Comparison of ENCODE assay signal across 1 cellular context in the genomic region with DNA sequence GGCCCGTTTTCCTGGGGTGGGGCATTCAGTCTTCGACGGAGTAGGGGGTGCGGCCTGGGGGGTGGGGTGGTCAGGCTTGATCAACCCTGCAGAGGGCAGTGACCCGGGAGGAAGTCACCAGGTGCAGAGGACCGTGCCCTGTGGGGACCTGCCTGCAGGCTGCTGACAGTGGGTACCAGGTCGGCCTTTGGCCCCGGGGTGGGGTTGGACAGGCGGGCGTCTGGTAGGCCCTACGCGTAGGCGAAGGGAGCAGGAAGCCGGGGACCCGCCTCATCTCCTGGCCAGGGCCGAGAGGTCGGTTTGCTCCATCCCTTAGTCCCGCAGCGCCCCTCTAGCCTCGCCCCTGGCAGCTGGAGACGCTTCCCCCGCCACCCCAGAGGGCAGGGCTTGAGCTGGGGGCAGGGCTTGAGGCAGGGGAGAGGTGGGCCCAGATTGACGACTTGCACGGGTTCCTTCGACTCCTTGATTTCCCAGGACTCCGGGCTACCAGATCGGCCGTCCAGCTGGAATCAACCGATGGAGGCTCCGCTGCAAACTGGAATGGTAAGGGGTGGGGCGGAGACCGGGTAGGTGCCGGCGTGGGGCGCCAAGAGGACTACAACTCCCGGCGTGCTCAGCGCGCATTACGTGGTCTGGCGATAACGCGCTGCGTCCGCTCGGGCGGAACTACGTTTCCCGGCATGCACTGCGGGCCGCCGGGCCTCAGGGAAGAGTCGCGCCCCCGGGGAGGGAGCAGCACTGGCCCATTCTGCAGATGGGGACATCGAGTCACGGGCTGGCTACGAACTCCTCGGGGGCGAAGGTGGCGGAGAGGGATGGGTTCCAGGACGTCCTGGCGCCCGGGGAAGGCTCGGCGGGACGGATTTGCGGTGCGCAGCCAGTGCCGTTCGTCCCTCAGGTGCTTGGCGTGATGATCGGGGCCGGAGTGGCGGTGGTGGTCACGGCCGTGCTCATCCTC.
TF ChIP-seq lines count a peak whose summit lies in the region.

Gene PNPLA6 (plus strand): TSS at position 683 of the 958 bp plus-strand sequence. CDS start 72 bp downstream, at position 755.

TF ChIP-seq in HepG2, 621 proteins besides CTCF, POLR2A, EP300 and RAD21 (continued from another document and continues in another):
- no peak for TF ChIP-seq PREB (CRISPR knock-in tag; IDR thresholded peaks at IDR 0.05)
- no peak for TF ChIP-seq ZNF75D (CRISPR knock-in tag; IDR thresholded peaks at IDR 0.05; ENCODE audit: borderline replicate concordance)
- no peak for TF ChIP-seq NBN (conservative IDR thresholded peaks at IDR 0.05)
- TF ChIP-seq ZNF276 (CRISPR knock-in tag; IDR thresholded peaks at IDR 0.05; ENCODE audit: low read depth) = no peak
- no peak for TF ChIP-seq ZBTB42 (CRISPR knock-in tag; IDR thresholded peaks at IDR 0.05)
- TF ChIP-seq, protein P1, sequence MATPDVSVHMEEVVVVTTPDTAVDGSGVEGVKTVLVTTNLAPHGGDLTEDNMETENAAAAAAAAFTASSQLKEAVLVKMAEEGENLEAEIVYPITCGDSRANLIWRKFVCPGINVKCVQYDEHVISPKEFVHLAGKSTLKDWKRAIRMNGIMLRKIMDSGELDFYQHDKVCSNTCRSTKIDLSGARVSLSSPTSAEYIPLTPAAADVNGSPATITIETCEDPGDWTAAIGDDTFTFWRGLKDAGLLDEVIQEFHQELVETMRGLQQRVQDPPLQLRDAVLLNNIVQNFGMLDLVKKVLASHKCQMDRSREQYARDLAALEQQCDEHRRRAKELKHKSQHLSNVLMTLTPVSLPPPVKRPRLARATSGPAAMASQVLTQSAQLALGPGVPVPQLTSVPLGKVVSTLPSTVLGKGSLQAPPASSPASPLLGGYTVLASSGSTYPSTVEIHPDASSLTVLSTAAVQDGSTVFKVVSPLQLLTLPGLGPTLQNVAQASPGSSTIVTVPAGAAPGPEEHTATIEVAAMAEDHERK (CRISPR knock-in tag; IDR thresholded peaks at IDR 0.05; ENCODE audit: low read depth) = peak; percentile 96
- TF ChIP-seq FOXP1 (IDR thresholded peaks at IDR 0.05) = no peak
- TF ChIP-seq FOXP1 (CRISPR knock-in tag; IDR thresholded peaks at IDR 0.05) = no peak
- no peak for TF ChIP-seq HHEX (CRISPR knock-in tag; IDR thresholded peaks at IDR 0.05)
- TF ChIP-seq ZNF326 (CRISPR knock-in tag; IDR thresholded peaks at IDR 0.05; ENCODE audit: borderline replicate concordance) = no peak
- no peak for TF ChIP-seq ZNF546 (CRISPR knock-in tag; conservative IDR thresholded peaks at IDR 0.05)
- TF ChIP-seq THAP7 (CRISPR knock-in tag; IDR thresholded peaks at IDR 0.05) = peak; percentile 99
- TF ChIP-seq POLR2AphosphoS5 (IDR thresholded peaks at IDR 0.05; ENCODE audit: low read depth, low read length) = no peak; the same call in 1 of the 2 replicates
- no peak for TF ChIP-seq ZNF703 (CRISPR knock-in tag; IDR thresholded peaks at IDR 0.05; ENCODE audit: borderline replicate concordance)
- TF ChIP-seq ZNF816 (CRISPR knock-in tag; IDR thresholded peaks at IDR 0.05; ENCODE audit: borderline replicate concordance) = no peak
- TF ChIP-seq NR1H2 (CRISPR knock-in tag; IDR thresholded peaks at IDR 0.05; ENCODE audit: borderline replicate concordance, low read depth) = no peak
- TF ChIP-seq RFX3 (CRISPR knock-in tag; IDR thresholded peaks at IDR 0.05) = 0 out of 2 replicates have a peak, but pooled peaks have one; percentile 8
- TF ChIP-seq ZNF460 (CRISPR knock-in tag; IDR thresholded peaks at IDR 0.05; ENCODE audit: borderline replicate concordance) = no peak
- TF ChIP-seq GATAD1 (CRISPR knock-in tag; IDR thresholded peaks at IDR 0.05) = peak; percentile 88
- peak; percentile 68 for TF ChIP-seq JUND (CRISPR knock-in tag; IDR thresholded peaks at IDR 0.05)
- peak; percentile 57 for TF ChIP-seq ZNF776 (CRISPR knock-in tag; IDR thresholded peaks at IDR 0.05)
- TF ChIP-seq, protein P2, sequence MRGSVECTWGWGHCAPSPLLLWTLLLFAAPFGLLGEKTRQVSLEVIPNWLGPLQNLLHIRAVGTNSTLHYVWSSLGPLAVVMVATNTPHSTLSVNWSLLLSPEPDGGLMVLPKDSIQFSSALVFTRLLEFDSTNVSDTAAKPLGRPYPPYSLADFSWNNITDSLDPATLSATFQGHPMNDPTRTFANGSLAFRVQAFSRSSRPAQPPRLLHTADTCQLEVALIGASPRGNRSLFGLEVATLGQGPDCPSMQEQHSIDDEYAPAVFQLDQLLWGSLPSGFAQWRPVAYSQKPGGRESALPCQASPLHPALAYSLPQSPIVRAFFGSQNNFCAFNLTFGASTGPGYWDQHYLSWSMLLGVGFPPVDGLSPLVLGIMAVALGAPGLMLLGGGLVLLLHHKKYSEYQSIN (CRISPR knock-in tag; IDR thresholded peaks at IDR 0.05; ENCODE audit: borderline replicate concordance) = no peak
- 0 out of 2 replicates have a peak, but pooled peaks have one; percentile 61 for TF ChIP-seq BRCA1 (CRISPR knock-in tag; IDR thresholded peaks at IDR 0.05)
- no peak; the same call in 1 of the 2 replicates for TF ChIP-seq ZNF605 (CRISPR knock-in tag; IDR thresholded peaks at IDR 0.05)
- TF ChIP-seq MXD4 (CRISPR knock-in tag; IDR thresholded peaks at IDR 0.05) = peak; percentile 86
- TF ChIP-seq, protein P3, sequence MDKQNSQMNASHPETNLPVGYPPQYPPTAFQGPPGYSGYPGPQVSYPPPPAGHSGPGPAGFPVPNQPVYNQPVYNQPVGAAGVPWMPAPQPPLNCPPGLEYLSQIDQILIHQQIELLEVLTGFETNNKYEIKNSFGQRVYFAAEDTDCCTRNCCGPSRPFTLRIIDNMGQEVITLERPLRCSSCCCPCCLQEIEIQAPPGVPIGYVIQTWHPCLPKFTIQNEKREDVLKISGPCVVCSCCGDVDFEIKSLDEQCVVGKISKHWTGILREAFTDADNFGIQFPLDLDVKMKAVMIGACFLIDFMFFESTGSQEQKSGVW (CRISPR knock-in tag; IDR thresholded peaks at IDR 0.05; ENCODE audit: borderline replicate concordance) = no peak
- TF ChIP-seq ZNF362 (CRISPR knock-in tag; IDR thresholded peaks at IDR 0.05; ENCODE audit: borderline replicate concordance) = no peak
- TF ChIP-seq, protein P4, sequence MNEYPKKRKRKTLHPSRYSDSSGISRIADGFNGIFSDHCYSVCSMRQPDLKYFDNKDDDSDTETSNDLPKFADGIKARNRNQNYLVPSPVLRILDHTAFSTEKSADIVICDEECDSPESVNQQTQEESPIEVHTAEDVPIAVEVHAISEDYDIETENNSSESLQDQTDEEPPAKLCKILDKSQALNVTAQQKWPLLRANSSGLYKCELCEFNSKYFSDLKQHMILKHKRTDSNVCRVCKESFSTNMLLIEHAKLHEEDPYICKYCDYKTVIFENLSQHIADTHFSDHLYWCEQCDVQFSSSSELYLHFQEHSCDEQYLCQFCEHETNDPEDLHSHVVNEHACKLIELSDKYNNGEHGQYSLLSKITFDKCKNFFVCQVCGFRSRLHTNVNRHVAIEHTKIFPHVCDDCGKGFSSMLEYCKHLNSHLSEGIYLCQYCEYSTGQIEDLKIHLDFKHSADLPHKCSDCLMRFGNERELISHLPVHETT (CRISPR knock-in tag; conservative IDR thresholded peaks at IDR 0.05) = 0 out of 2 replicates have a peak, but pooled peaks have one; percentile 23
- TF ChIP-seq, protein P5, sequence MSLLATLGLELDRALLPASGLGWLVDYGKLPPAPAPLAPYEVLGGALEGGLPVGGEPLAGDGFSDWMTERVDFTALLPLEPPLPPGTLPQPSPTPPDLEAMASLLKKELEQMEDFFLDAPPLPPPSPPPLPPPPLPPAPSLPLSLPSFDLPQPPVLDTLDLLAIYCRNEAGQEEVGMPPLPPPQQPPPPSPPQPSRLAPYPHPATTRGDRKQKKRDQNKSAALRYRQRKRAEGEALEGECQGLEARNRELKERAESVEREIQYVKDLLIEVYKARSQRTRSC (CRISPR knock-in tag; IDR thresholded peaks at IDR 0.05; ENCODE audit: low read depth) = peak; percentile 83; the same call in 1 of the 2 replicates
- no peak for TF ChIP-seq SNAPC2 (CRISPR knock-in tag; IDR thresholded peaks at IDR 0.05)
- no peak for TF ChIP-seq ZSCAN30 (CRISPR knock-in tag; IDR thresholded peaks at IDR 0.05)
- TF ChIP-seq PITX1 (CRISPR knock-in tag; IDR thresholded peaks at IDR 0.05) = no peak; the same call in 1 of the 2 replicates
- TF ChIP-seq, protein P6, sequence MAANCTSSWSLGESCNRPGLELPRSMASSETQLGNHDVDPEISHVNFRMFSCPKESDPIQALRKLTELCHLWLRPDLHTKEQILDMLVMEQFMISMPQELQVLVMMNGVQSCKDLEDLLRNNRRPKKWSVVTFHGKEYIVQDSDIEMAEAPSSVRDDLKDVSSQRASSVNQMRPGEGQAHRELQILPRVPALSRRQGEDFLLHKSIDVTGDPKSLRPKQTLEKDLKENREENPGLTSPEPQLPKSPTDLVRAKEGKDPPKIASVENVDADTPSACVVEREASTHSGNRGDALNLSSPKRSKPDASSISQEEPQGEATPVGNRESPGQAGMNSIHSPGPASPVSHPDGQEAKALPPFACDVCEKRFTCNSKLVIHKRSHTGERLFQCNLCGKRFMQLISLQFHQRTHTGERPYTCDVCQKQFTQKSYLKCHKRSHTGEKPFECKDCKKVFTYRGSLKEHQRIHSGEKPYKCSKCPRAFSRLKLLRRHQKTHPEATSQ (CRISPR knock-in tag; IDR thresholded peaks at IDR 0.05; ENCODE audit: borderline replicate concordance) = no peak
- TF ChIP-seq ZNF3 (CRISPR knock-in tag; IDR thresholded peaks at IDR 0.05) = no peak
- TF ChIP-seq HNF1B (CRISPR knock-in tag; IDR thresholded peaks at IDR 0.05) = peak; percentile 72; the same call in 1 of the 2 replicates
- TF ChIP-seq SUZ12 (IDR thresholded peaks at IDR 0.05; ENCODE audit: low read depth, low read length) = peak; percentile 86
- no peak for TF ChIP-seq SYNCRIP (IDR thresholded peaks at IDR 0.05; ENCODE audit: insufficient read depth, low read depth, low read length)
- no peak for TF ChIP-seq ZFYVE20 (CRISPR knock-in tag; IDR thresholded peaks at IDR 0.05; ENCODE audit: borderline replicate concordance, low read depth)
- TF ChIP-seq NR3C1 (CRISPR knock-in tag; IDR thresholded peaks at IDR 0.05) = no peak
- TF ChIP-seq SALL2 (CRISPR knock-in tag; IDR thresholded peaks at IDR 0.05) = peak; percentile 40
- no peak for TF ChIP-seq BORCS8-MEF2B (CRISPR knock-in tag; IDR thresholded peaks at IDR 0.05)
- TF ChIP-seq TBX2 (CRISPR knock-in tag; IDR thresholded peaks at IDR 0.05; ENCODE audit: borderline replicate concordance) = peak; percentile 68
- peak; percentile 28 for TF ChIP-seq ASH2L (IDR thresholded peaks at IDR 0.05; ENCODE audit: insufficient read length, low read depth, low read length)
- TF ChIP-seq ESRRA (CRISPR knock-in tag; IDR thresholded peaks at IDR 0.05; ENCODE audit: low read depth) = no peak
- TF ChIP-seq MAZ (IDR thresholded peaks at IDR 0.05; ENCODE audit: borderline replicate concordance, low read depth, low read length) = no peak
- peak; percentile 68 for TF ChIP-seq MAZ (CRISPR knock-in tag; IDR thresholded peaks at IDR 0.05; ENCODE audit: low read depth)
- TF ChIP-seq ZNF496 (CRISPR knock-in tag; IDR thresholded peaks at IDR 0.05; ENCODE audit: insufficient replicate concordance) = no peak
- TF ChIP-seq ZNF775 (CRISPR knock-in tag; IDR thresholded peaks at IDR 0.05; ENCODE audit: borderline replicate concordance) = no peak
